Comparison of ENCODE assay signal across 9 cellular contexts in genomic region chr6:31580446-31580755, GRCh38. TPM values are rescaled to one million over a fixed set of nuclear protein-coding genes. Genes with fewer than 3 reads are reported as not detected.
DNase-seq lines count a peak whose midpoint lies in the region; ATAC-seq and TF ChIP-seq lines count a peak whose summit lies in the region.
"Had no signal": no experiment of that assay in that cellular context is flagged by ENCODE, and none has a peak within 500 bp of the region (broad histone marks: within the 10 kb centered on the region; RNA-seq: fewer than 3 reads in every experiment).

No MANE protein-coding gene starts in this region.

- H3K4me1 ChIP-seq in ES-I3 (ENCODE audit: insufficient read depth, low read length) (peaks cover 28% of the 10 kb centered on the region), Peyer's patch (peaks cover 0 to 16% (median 10%) of the 10 kb centered on the region in 4 donors), psoas muscle (no peaks in the 10 kb centered on the region)

- H3K9me3 ChIP-seq in ES-I3 (ENCODE audit: control insufficient read depth, insufficient read depth, low read length): no peaks in the 10 kb centered on the region
- H3K9me3 ChIP-seq in Peyer's patch: no peaks in the 10 kb centered on the region
- H3K9me3 ChIP-seq in psoas muscle: no peaks in the 10 kb centered on the region

- H3K4me3 ChIP-seq in Peyer's patch: peak overlapping the region; percentile 68 to 78 (median 70)
- peak overlapping the region; percentile 83 for H3K4me3 ChIP-seq in fibroblast of mammary gland (ENCODE audit: control insufficient read depth, low read depth, low read length)
- H3K4me3 ChIP-seq in psoas muscle: peak overlapping the region; percentile 89

- no peaks in the 10 kb centered on the region for H3K27me3 ChIP-seq in Peyer's patch
- H3K27me3 ChIP-seq in psoas muscle (ENCODE audit: insufficient read depth in 3 of 3, low read length in 2 of 3): no peaks in the 10 kb centered on the region

- H3K36me3 ChIP-seq in ES-I3 (ENCODE audit: insufficient read depth, low read length): no peaks in the 10 kb centered on the region
- H3K36me3 ChIP-seq in Peyer's patch: no peaks in the 10 kb centered on the region
- no peaks in the 10 kb centered on the region for H3K36me3 ChIP-seq in psoas muscle (ENCODE audit: insufficient read depth in 1 of 2, low read depth in 1 of 2)

- 32 to 37% (median 33%) methylated on average over 13 of the region's 13 CpGs for WGBS in psoas muscle, 3 donors

- H3K27ac ChIP-seq in Peyer's patch (peak overlapping the region; percentile 76 to 93 (median 86)), psoas muscle (peak overlapping the region; percentile 75)

- no peak for TF ChIP-seq POLR2A in Peyer's patch (IDR thresholded peaks at IDR 0.05)

- DNase-seq in Peyer's patch: no peak
- no peak for DNase-seq in fibroblast of mammary gland (ENCODE audit: low read depth)
- DNase-seq in psoas muscle: no peak
- no peak for DNase-seq in amygdala (lab: John Stamatoyannopoulos, UW)

- no peak for ATAC-seq in psoas muscle
- no peak for ATAC-seq in GM18867 (IDR thresholded peaks at IDR 0.05; ENCODE audit: unreplicated experiment)
- ATAC-seq in GM21619 (IDR thresholded peaks at IDR 0.05; ENCODE audit: unreplicated experiment): no peak
- no peak for ATAC-seq in HG03196 (IDR thresholded peaks at IDR 0.05; ENCODE audit: unreplicated experiment)

- intact Hi-C loops in psoas muscle (cut with DNase I): loop anchor here (2.0 to 5.0 kb wide), 3 partner anchors 16 to 33 kb away; partner anchors contain the start of genes ATP6V1G2 (in 2 of the 2) and NFKBIL1 (in 2 of the 2)

- TF ChIP-seq CTCF in Peyer's patch (IDR thresholded peaks at IDR 0.05) (no peak), fibroblast of mammary gland (conservative IDR thresholded peaks at IDR 0.05; ENCODE audit: control insufficient read depth, insufficient read depth, low read depth, low read length) (no peak), psoas muscle (IDR thresholded peaks at IDR 0.05) (no peak)

- peak overlapping the region; percentile 71; the same call in 1 of the 2 replicates for H3K9ac ChIP-seq in ES-I3 (ENCODE audit: low read depth, low read length)

RNA-seq across cellular contexts. Expression of gene LTB, which starts 1.8 kb away (rescaled TPM):
- total RNA-seq in Peyer's patch: 10 to 100 TPM in 1 of 4 donors, not detected in 3; 14.9 TPM
- total RNA-seq in psoas muscle: under 1 TPM; 0.69 to 0.79 (median 0.74) TPM
- polyA plus RNA-seq in psoas muscle: 1 to 10 TPM in 1 of 3 donors, under 1 TPM in 2; 0.08 to 1.0 (median 0.17) TPM

RNA-seq across cellular contexts. Expression of gene TNF, which starts 5.0 kb away (rescaled TPM):
- total RNA-seq in Peyer's patch: 1 to 10 TPM in 1 of 4 donors, under 1 TPM in 1, not detected in 2; 0.67 to 3.4 TPM
- total RNA-seq in psoas muscle: under 1 TPM in 3 of 4 donors, not detected in 1; 0.34 to 0.81 (median 0.61) TPM
- polyA plus RNA-seq in psoas muscle: under 1 TPM in 2 of 3 donors, not detected in 1; 0.09 TPM
- total RNA-seq: lung microvascular endothelial cell had no signal

RNA-seq across cellular contexts. Expression of gene LST1, which starts 5.7 kb away (rescaled TPM):
- total RNA-seq in Peyer's patch (10 to 100 TPM in 1 of 4 donors, 1 to 10 TPM in 1, not detected in 2; 2.5 to 11.6 TPM), psoas muscle (1 to 10 TPM; 1.8 to 5.6 (median 3.1) TPM)
- 1 to 10 TPM; 1.2 to 1.8 (median 1.7) TPM for polyA plus RNA-seq in psoas muscle
- total RNA-seq: lung microvascular endothelial cell had no signal

RNA-seq across cellular contexts. Expression of gene LTA, which starts 8.3 kb away (rescaled TPM):
- not detected for total RNA-seq in Peyer's patch
- not detected for total RNA-seq in psoas muscle
- polyA plus RNA-seq in psoas muscle: under 1 TPM in 2 of 3 donors, not detected in 1; 0.05 to 0.10 TPM
- total RNA-seq: lung microvascular endothelial cell had no signal

RNA-seq across cellular contexts. Expression of gene NCR3, which starts 12.4 kb away (rescaled TPM):
- total RNA-seq in Peyer's patch (not detected), psoas muscle (not detected)
- under 1 TPM in 2 of 3 donors, not detected in 1; 0.08 to 0.20 TPM for polyA plus RNA-seq in psoas muscle
- total RNA-seq: lung microvascular endothelial cell had no signal
